ENCODE assay signal across 9 cellular contexts in genomic region chr3:32457971-32458471, GRCh38. TPM values are rescaled to one million over a fixed set of nuclear protein-coding genes. Genes with fewer than 3 reads are reported as not detected.
DNase-seq lines count a peak whose midpoint lies in the region; ATAC-seq and TF ChIP-seq lines count a peak whose summit lies in the region.
"Had no signal": no experiment of that assay in that cellular context is flagged by ENCODE, and none has a peak within 500 bp of the region (broad histone marks: within the 10 kb centered on the region; RNA-seq: fewer than 3 reads in every experiment).

No MANE protein-coding gene starts in this region.

- no peaks in the 10 kb centered on the region for H3K36me3 ChIP-seq in OCI-LY3 (replicated peaks; ENCODE audit: low read depth, low read length)

- H3K9me3 ChIP-seq in OCI-LY3 (ENCODE audit: insufficient read depth, low read length), result no peaks in the 10 kb centered on the region

- H3K4me2 ChIP-seq in OCI-LY3 (ENCODE audit: low read length), result peak overlapping the region; percentile 77

- no peak for TF ChIP-seq POLR2A in erythroblast (IDR thresholded peaks at IDR 0.05; ENCODE audit: low read length)

- peak overlapping the region; percentile 32 for H3K4me3 ChIP-seq in OCI-LY3 (ENCODE audit: low read length)

- H3K27ac ChIP-seq in OCI-LY3 (ENCODE audit: low read length), result peak overlapping the region; percentile 70

- no peaks in the 10 kb centered on the region for H3K79me2 ChIP-seq in OCI-LY3 (ENCODE audit: low read length)

- peaks cover 27% of the 10 kb centered on the region for H3K36me3 Mint-ChIP-seq in activated naive CD4-positive, alpha-beta T cell treated with anti-CD3 and anti-CD28 coated beads, Interleukin-2, amount 10 ng/mL, durations not matched to agents 7 days and 5 days
- H3K36me3 Mint-ChIP-seq in osteocyte (ENCODE audit: unreplicated experiment), result peaks cover 11% of the 10 kb centered on the region

- peak; percentile 75 for DNase-seq in activated naive CD4-positive, alpha-beta T cell treated with anti-CD3 and anti-CD28 coated beads, Interleukin-2, amount 10 ng/mL, durations not matched to agents 7 days and 5 days
- DNase-seq in osteocyte (ENCODE audit: extremely low spot score, unreplicated experiment), result peak; percentile 38
- DNase-seq in NCI-H1105 (lab: John Stamatoyannopoulos, UW), result no peak
- no peak for DNase-seq in cerebellar cortex (ENCODE audit: low spot score)
- DNase-seq in erythroblast (lab: John Stamatoyannopoulos, UW), result no peak

- H3K9me3 Mint-ChIP-seq in activated naive CD4-positive, alpha-beta T cell treated with anti-CD3 and anti-CD28 coated beads, Interleukin-2, amount 10 ng/mL, durations not matched to agents 7 days and 5 days, result peaks cover 2% of the 10 kb centered on the region
- no peaks in the 10 kb centered on the region for H3K9me3 Mint-ChIP-seq in osteocyte (ENCODE audit: unreplicated experiment)

- H3K27ac Mint-ChIP-seq in activated naive CD4-positive, alpha-beta T cell treated with anti-CD3 and anti-CD28 coated beads, Interleukin-2, amount 10 ng/mL, durations not matched to agents 7 days and 5 days, result peak overlapping the region; percentile 94
- H3K27ac Mint-ChIP-seq in osteocyte (ENCODE audit: unreplicated experiment), result no peak overlapping the region

- CTCF ChIA-PET in activated naive CD4-positive, alpha-beta T cell treated with anti-CD3 and anti-CD28 coated beads, Interleukin-2, amount 10 ng/mL, durations not matched to agents 7 days and 5 days (lab: Charles Lee), result interaction anchor here (0.9 to 2.7 kb wide), 3 partner anchors 10 to 25 kb away, joined by 5 to 16 read pairs (median 6); no protein-coding TSS in a partner anchor

- TF ChIP-seq CTCF in OCI-LY3 (IDR thresholded peaks at IDR 0.05; ENCODE audit: low read depth, low read length) (no peak), osteocyte (IDR thresholded peaks at IDR 0.05) (no peak)

- peaks cover 35% of the 10 kb centered on the region for H3K4me1 Mint-ChIP-seq in activated naive CD4-positive, alpha-beta T cell treated with anti-CD3 and anti-CD28 coated beads, Interleukin-2, amount 10 ng/mL, durations not matched to agents 7 days and 5 days
- H3K4me1 Mint-ChIP-seq in osteocyte (ENCODE audit: unreplicated experiment), result peaks cover 13% of the 10 kb centered on the region

- no peaks in the 10 kb centered on the region for H3K27me3 Mint-ChIP-seq in activated naive CD4-positive, alpha-beta T cell treated with anti-CD3 and anti-CD28 coated beads, Interleukin-2, amount 10 ng/mL, durations not matched to agents 7 days and 5 days
- no peaks in the 10 kb centered on the region for H3K27me3 Mint-ChIP-seq in osteocyte (ENCODE audit: unreplicated experiment)

- H3K4me1 ChIP-seq in OCI-LY3 (ENCODE audit: low read length), result peaks cover 31% of the 10 kb centered on the region

- no peaks in the 10 kb centered on the region for H4K20me1 ChIP-seq in OCI-LY3 (ENCODE audit: insufficient read depth, low read length)

- no peaks in the 10 kb centered on the region for H3K27me3 ChIP-seq in OCI-LY3 (ENCODE audit: low read depth, low read length)

- peak overlapping the region; percentile 55 for H3K4me3 Mint-ChIP-seq in activated naive CD4-positive, alpha-beta T cell treated with anti-CD3 and anti-CD28 coated beads, Interleukin-2, amount 10 ng/mL, durations not matched to agents 7 days and 5 days
- H3K4me3 Mint-ChIP-seq in osteocyte (ENCODE audit: unreplicated experiment), result no peak overlapping the region

- H3K9ac ChIP-seq in OCI-LY3 (ENCODE audit: low read length), result peak overlapping the region; percentile 44

- ATAC-seq in GM18867 (IDR thresholded peaks at IDR 0.05; ENCODE audit: unreplicated experiment), result peak; percentile 40
- ATAC-seq in GM19324 (IDR thresholded peaks at IDR 0.05; ENCODE audit: low FRiP score, unreplicated experiment), result no peak
- ATAC-seq: HCT116 had no signal

- H2AFZ ChIP-seq in OCI-LY3 (ENCODE audit: low read depth, low read length), result peak overlapping the region; percentile 19

RNA-seq across cellular contexts. Expression of gene CMTM6, which starts 44.6 kb away (rescaled TPM):
- total RNA-seq in osteocyte, result 60.4 and 61.5 TPM in 2 replicates

Comparison
In these comparisons a context has a peak if more than half of its experiments do, and no peak if none do; other contexts are left out.
1. DNase-seq: peak in activated naive CD4-positive, alpha-beta T cell treated with anti-CD3 and anti-CD28 coated beads, Interleukin-2, amount 10 ng/mL, durations not matched to agents 7 days and 5 days (single experiment) and osteocyte (single experiment); none in NCI-H1105 (single experiment), cerebellar cortex (single experiment) and erythroblast (0 of 2).